14 cellular contexts compared by ENCODE assay signal in the genomic region with DNA sequence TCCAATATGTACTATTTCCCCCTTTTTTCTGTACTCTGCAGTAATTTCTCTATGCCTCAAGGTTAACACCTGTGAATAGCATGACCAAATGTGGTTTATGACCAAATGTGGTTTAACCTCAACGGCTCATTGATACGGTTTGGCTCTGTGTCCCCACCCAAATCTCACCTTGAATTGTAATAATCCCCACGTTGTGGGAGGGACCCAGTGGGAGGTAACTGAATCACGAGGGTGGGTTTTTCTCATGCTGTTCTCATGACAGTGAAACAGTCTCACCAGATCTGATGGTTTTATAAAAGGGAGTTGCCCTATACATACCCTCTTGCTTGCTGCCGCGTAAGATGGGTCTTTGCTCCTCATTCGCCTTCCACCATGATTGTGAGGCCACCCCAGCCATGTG. TPM values are rescaled to one million over a fixed set of nuclear protein-coding genes. Genes with fewer than 3 reads are reported as not detected.
DNase-seq lines count a peak whose midpoint lies in the region; ATAC-seq and TF ChIP-seq lines count a peak whose summit lies in the region.
"Had no signal": no experiment of that assay in that cellular context is flagged by ENCODE, and none has a peak within 500 bp of the region (broad histone marks: within the 10 kb centered on the region; RNA-seq: fewer than 3 reads in every experiment).

No MANE protein-coding gene starts in this region.

- H3K4me1 Mint-ChIP-seq in CD4-positive, CD25-positive, alpha-beta regulatory T cell: peaks cover 42 to 68% (median 54%) of the 10 kb centered on the region in 4 donors

- H3K9me3 ChIP-seq in CD4-positive, CD25-positive, alpha-beta regulatory T cell (ENCODE audit: control insufficient read depth in 2 of 2, low read length in 2 of 2): no peaks in the 10 kb centered on the region
- no peaks in the 10 kb centered on the region for H3K9me3 ChIP-seq in colonic mucosa
- H3K9me3 ChIP-seq: BLaER1, tibial nerve had no signal

- no peaks in the 10 kb centered on the region for H3K9me3 Mint-ChIP-seq in CD4-positive, CD25-positive, alpha-beta regulatory T cell

- peaks cover 11% of the 10 kb centered on the region for H3K4me1 ChIP-seq in CD4-positive, CD25-positive, alpha-beta regulatory T cell (ENCODE audit: control insufficient read depth, insufficient read depth, low read length, poor library complexity, severe bottlenecking)
- peaks cover 4% of the 10 kb centered on the region for H3K4me1 ChIP-seq in colonic mucosa
- H3K4me1 ChIP-seq: BLaER1 had no signal

- H3K27ac ChIP-seq in CD4-positive, CD25-positive, alpha-beta regulatory T cell (ENCODE audit: insufficient read depth, low read length, poor library complexity, severe bottlenecking): no peak overlapping the region
- H3K27ac ChIP-seq in colonic mucosa: peak overlapping the region; percentile 58
- H3K27ac ChIP-seq: BLaER1, dorsolateral prefrontal cortex, tibial nerve had no signal

- intact Hi-C loops in colonic mucosa (cut with DNase I): no loop called here

- no peak for ATAC-seq in CD4-positive, CD25-positive, alpha-beta regulatory T cell (ENCODE audit: low read depth in 2 of 2)
- peak; percentile 40 for ATAC-seq in GM18868 (IDR thresholded peaks at IDR 0.05; ENCODE audit: unreplicated experiment)

- peak in 2 of 3 donors; percentile 24 to 51 for DNase-seq in CD4-positive, CD25-positive, alpha-beta regulatory T cell
- peak; percentile 47 for DNase-seq in M059J (ENCODE audit: low read depth)
- no peak for DNase-seq in colonic mucosa
- no peak for DNase-seq in NCI-H524 (lab: John Stamatoyannopoulos, UW)
- no peak for DNase-seq in NCI-H774 (lab: John Stamatoyannopoulos, UW)
- no peak for DNase-seq in NCI-H1694 treated with DMSO at 0.1 percent for 48 hours (lab: John Stamatoyannopoulos, UW)
- no peak for DNase-seq in H4 (ENCODE audit: low spot score)
- DNase-seq: dorsolateral prefrontal cortex, NCI-H2171 treated with DMSO at 0.1 percent for 48 hours, posterior cingulate gyrus had no signal

- no peaks in the 10 kb centered on the region for H3K27me3 ChIP-seq in CD4-positive, CD25-positive, alpha-beta regulatory T cell (ENCODE audit: control insufficient read depth, insufficient read depth, low read length)
- H3K27me3 ChIP-seq in colonic mucosa: no peaks in the 10 kb centered on the region
- H3K27me3 ChIP-seq: BLaER1, dorsolateral prefrontal cortex, tibial nerve had no signal

- H3K27ac Mint-ChIP-seq in CD4-positive, CD25-positive, alpha-beta regulatory T cell: peak overlapping the region in 2 of 3 donors; percentile 12 to 88

- H3K27me3 Mint-ChIP-seq in CD4-positive, CD25-positive, alpha-beta regulatory T cell: no peaks in the 10 kb centered on the region

- no peak overlapping the region for H3K4me3 ChIP-seq in CD4-positive, CD25-positive, alpha-beta regulatory T cell (ENCODE audit: low read depth, low read length)
- H3K4me3 ChIP-seq in colonic mucosa: no peak overlapping the region
- H3K4me3 ChIP-seq: BLaER1, dorsolateral prefrontal cortex, lung, tibial nerve had no signal

- H3K4me3 Mint-ChIP-seq in CD4-positive, CD25-positive, alpha-beta regulatory T cell: no peak overlapping the region

- TF ChIP-seq CTCF in colonic mucosa (IDR thresholded peaks at IDR 0.05): no peak

- peaks cover 57% of the 10 kb centered on the region for H3K36me3 ChIP-seq in CD4-positive, CD25-positive, alpha-beta regulatory T cell (ENCODE audit: control insufficient read depth, insufficient read depth, low read length)
- H3K36me3 ChIP-seq in colonic mucosa: no peaks in the 10 kb centered on the region

- no peak overlapping the region for H3K9ac ChIP-seq in colonic mucosa (ENCODE audit: low read depth in 2 of 2, low read length in 2 of 2)
- H3K9ac ChIP-seq: BLaER1 had no signal

- peaks cover 67% of the 10 kb centered on the region for H3K36me3 Mint-ChIP-seq in CD4-positive, CD25-positive, alpha-beta regulatory T cell

RNA-seq across cellular contexts. Expression of a gene that starts 18.7 kb away (rescaled TPM):
- total RNA-seq in CD4-positive, CD25-positive, alpha-beta regulatory T cell: 75.3 TPM
- 10 to 100 TPM; 34.9 to 73.1 (median 66.9) TPM for polyA plus RNA-seq in CD4-positive, CD25-positive, alpha-beta regulatory T cell
- 326 and 338 TPM in 2 replicates for total RNA-seq in M059J (2014; rRNA removed; shearing (Covaris generic))
- total RNA-seq in colonic mucosa: 100 to 1,000 TPM; 113 to 145 TPM
- total RNA-seq in H4 (2014; rRNA removed; shearing (Covaris generic)): 123 and 141 TPM in 2 replicates

Comparison
In these comparisons a context has a peak if more than half of its experiments do, and no peak if none do; other contexts are left out.
1. DNase-seq: peak in CD4-positive, CD25-positive, alpha-beta regulatory T cell (2 of 3) and M059J (single experiment); none in colonic mucosa (single experiment), NCI-H524 (0 of 2), NCI-H774 (single experiment), NCI-H1694 treated with DMSO at 0.1 percent for 48 hours (single experiment) and H4 (single experiment).